Comparison of ENCODE assay signal across 13 cellular contexts in the genomic region with DNA sequence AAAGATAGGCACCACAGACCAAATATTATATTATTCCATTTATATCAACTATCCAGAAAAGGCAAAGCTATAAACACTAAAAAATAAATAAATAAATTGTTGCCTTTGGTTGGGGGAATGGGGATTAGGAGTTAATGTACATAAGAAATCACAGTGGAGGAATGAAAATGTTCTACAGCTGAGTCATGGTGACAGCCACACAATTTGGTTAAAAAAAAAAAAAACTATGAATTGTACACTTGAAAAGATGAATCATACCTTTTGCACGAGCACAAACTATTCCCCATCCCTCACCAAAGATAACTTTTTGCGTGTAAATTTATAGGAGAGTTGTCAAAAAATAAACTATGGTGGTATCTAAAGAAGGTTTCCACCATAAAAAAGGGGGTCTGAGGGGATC.
DNase-seq lines count a peak whose midpoint lies in the region; ATAC-seq and TF ChIP-seq lines count a peak whose summit lies in the region.
"Had no signal": no experiment of that assay in that cellular context is flagged by ENCODE, and none has a peak within 500 bp of the region (broad histone marks: within the 10 kb centered on the region; RNA-seq: fewer than 3 reads in every experiment).

No MANE protein-coding gene starts in this region.

- H3K36me3 Mint-ChIP-seq in stimulated activated effector memory CD8-positive, alpha-beta T cell treated with anti-CD3 and anti-CD28 coated beads, Interleukin-12 subunit alpha, Interleukin-12 subunit beta, amount 100 ng/mL, for 72 hours, result no peaks in the 10 kb centered on the region
- H3K36me3 Mint-ChIP-seq in activated naive CD4-positive, alpha-beta T cell treated with anti-CD3 and anti-CD28 coated beads for 36 hours (ENCODE audit: low read depth), result peaks cover 4% of the 10 kb centered on the region
- peaks cover 0 to 6% of the 10 kb centered on the region in 2 donors for H3K36me3 Mint-ChIP-seq in CD14-positive monocyte

- in situ Hi-C loops in GM23248 (cut with MboI), result no loop called here

- intact Hi-C loops in activated naive CD4-positive, alpha-beta T cell treated with anti-CD3 and anti-CD28 coated beads for 36 hours (cut with micrococcal nuclease), result no loop called here
- intact Hi-C loops in CD14-positive monocyte (cut with micrococcal nuclease), result loop anchor here in 1 of 2 donors (10.0 kb wide), 1 partner anchor 206 kb away; no protein-coding TSS in a partner anchor

- H3K4me2 ChIP-seq in GM23248 (ENCODE audit: unreplicated experiment), result peak overlapping the region; percentile 67

- H3K9ac ChIP-seq in GM23248, result peak overlapping the region; percentile 43

- no peak for TF ChIP-seq CTCF in RWPE1 (conservative IDR thresholded peaks at IDR 0.05; ENCODE audit: low read depth)
- TF ChIP-seq CTCF in CD14-positive monocyte (IDR thresholded peaks at IDR 0.05), result no peak

- no peaks in the 10 kb centered on the region for H3K36me3 ChIP-seq in GM23248 (ENCODE audit: low read depth)
- H3K36me3 ChIP-seq: heart left ventricle had no signal

- H3K4me1 Mint-ChIP-seq in stimulated activated effector memory CD8-positive, alpha-beta T cell treated with anti-CD3 and anti-CD28 coated beads, Interleukin-12 subunit alpha, Interleukin-12 subunit beta, amount 100 ng/mL, for 72 hours, result peaks cover 12% of the 10 kb centered on the region
- H3K4me1 Mint-ChIP-seq in activated naive CD4-positive, alpha-beta T cell treated with anti-CD3 and anti-CD28 coated beads for 36 hours (ENCODE audit: low read depth), result peaks cover 25% of the 10 kb centered on the region
- H3K4me1 Mint-ChIP-seq in CD14-positive monocyte, result peaks cover 31% of the 10 kb centered on the region

- no peaks in the 10 kb centered on the region for H3K9me2 ChIP-seq in GM23248 (ENCODE audit: insufficient read depth)

- H3K4me3 Mint-ChIP-seq in stimulated activated effector memory CD8-positive, alpha-beta T cell treated with anti-CD3 and anti-CD28 coated beads, Interleukin-12 subunit alpha, Interleukin-12 subunit beta, amount 100 ng/mL, for 72 hours, result no peak overlapping the region
- H3K4me3 Mint-ChIP-seq in activated naive CD4-positive, alpha-beta T cell treated with anti-CD3 and anti-CD28 coated beads for 36 hours, result no peak overlapping the region
- no peak overlapping the region for H3K4me3 Mint-ChIP-seq in CD14-positive monocyte
- H3K4me3 Mint-ChIP-seq: stimulated activated memory B cell treated with anti-CD40 and anti-IgM and Interleukin-4, amounts not matched to agents 10 μg/mL and 1 μg/mL and 100 μg/mL, for 72 hours had no signal

- peaks cover 7% of the 10 kb centered on the region for H3K79me2 ChIP-seq in GM23248 (ENCODE audit: insufficient read depth)

- no peak overlapping the region for H2AFZ ChIP-seq in GM23248

- no peaks in the 10 kb centered on the region for H3K9me3 ChIP-seq in GM23248 (ENCODE audit: low read depth)
- H3K9me3 ChIP-seq: heart left ventricle had no signal

- H3K9me3 Mint-ChIP-seq in stimulated activated effector memory CD8-positive, alpha-beta T cell treated with anti-CD3 and anti-CD28 coated beads, Interleukin-12 subunit alpha, Interleukin-12 subunit beta, amount 100 ng/mL, for 72 hours, result no peaks in the 10 kb centered on the region
- H3K9me3 Mint-ChIP-seq in activated naive CD4-positive, alpha-beta T cell treated with anti-CD3 and anti-CD28 coated beads for 36 hours, result no peaks in the 10 kb centered on the region
- H3K9me3 Mint-ChIP-seq in CD14-positive monocyte, result no peaks in the 10 kb centered on the region
- H3K9me3 Mint-ChIP-seq: activated T-helper 2 cell treated with anti-CD3 and anti-CD28 coated beads, Interferon-gamma antibody, Interleukin-2, Interleukin-4, amounts not matched to agents 10 μg/mL and 5 μg/mL and 100 μg/mL, durations not matched to agents 14 hours and 24 hours and 36 hours had no signal

- H3K27me3 Mint-ChIP-seq in activated naive CD4-positive, alpha-beta T cell treated with anti-CD3 and anti-CD28 coated beads for 36 hours (ENCODE audit: low read depth), result no peaks in the 10 kb centered on the region
- H3K27me3 Mint-ChIP-seq in CD14-positive monocyte (ENCODE audit: low read depth in 3 of 3), result no peaks in the 10 kb centered on the region
- H3K27me3 Mint-ChIP-seq: stimulated activated memory B cell treated with anti-CD40 and anti-IgM and Interleukin-4, amounts not matched to agents 10 μg/mL and 1 μg/mL and 100 μg/mL, for 72 hours had no signal

- POLR2A ChIA-PET in RWPE1 (lab: Yijun Ruan, JAX; ENCODE audit: low non-redundant PET), result no interaction called here

- no peak overlapping the region for H3K27ac Mint-ChIP-seq in stimulated activated effector memory CD8-positive, alpha-beta T cell treated with anti-CD3 and anti-CD28 coated beads, Interleukin-12 subunit alpha, Interleukin-12 subunit beta, amount 100 ng/mL, for 72 hours
- H3K27ac Mint-ChIP-seq in activated naive CD4-positive, alpha-beta T cell treated with anti-CD3 and anti-CD28 coated beads for 36 hours, result no peak overlapping the region
- H3K27ac Mint-ChIP-seq in CD14-positive monocyte, result peak overlapping the region in 3 of 7 donors; percentile 6 to 41 (median 8)
- H3K27ac Mint-ChIP-seq: activated T-helper 2 cell treated with anti-CD3 and anti-CD28 coated beads, Interferon-gamma antibody, Interleukin-2, Interleukin-4, amounts not matched to agents 10 μg/mL and 5 μg/mL and 100 μg/mL, durations not matched to agents 14 hours and 24 hours and 36 hours; stimulated activated memory B cell treated with anti-CD40 and anti-IgM and Interleukin-4, amounts not matched to agents 10 μg/mL and 1 μg/mL and 100 μg/mL, for 72 hours had no signal

- H3K4me1 ChIP-seq in GM23248 (ENCODE audit: insufficient read depth), result peaks cover 68% of the 10 kb centered on the region

- CTCF ChIA-PET in RWPE1 (lab: Yijun Ruan, JAX), result interaction anchor here (0.5 to 1.1 kb wide), 2 partner anchors 134 to 293 kb away, joined by 3 to 5 read pairs; no protein-coding TSS in a partner anchor
- CTCF ChIA-PET in activated naive CD4-positive, alpha-beta T cell treated with anti-CD3 and anti-CD28 coated beads for 36 hours (lab: Charles Lee), result interaction anchor here (0.5 kb wide), 1 partner anchor 1842 kb away, joined by 3 read pairs; a partner anchor contains a TSS

- no peaks in the 10 kb centered on the region for H4K20me1 ChIP-seq in GM23248 (ENCODE audit: insufficient read depth)

- H3K4me3 ChIP-seq in GM23248, result peak overlapping the region; percentile 48
- H3K4me3 ChIP-seq: heart left ventricle, lung had no signal

- DNase-seq in GM23248 (peak; percentile 79), RWPE1 (ENCODE audit: low spot score) (peak; percentile 12), fibroblast of gingiva (ENCODE audit: low read depth) (peak; percentile 52), inferior parietal cortex (ENCODE audit: extremely low spot score) (no peak), CD14-positive monocyte (ENCODE audit: low spot score) (no peak)
- DNase-seq in stimulated activated effector memory CD8-positive, alpha-beta T cell treated with anti-CD3 and anti-CD28 coated beads, Interleukin-12 subunit alpha, Interleukin-12 subunit beta, amount 100 ng/mL, for 72 hours (ENCODE audit: low spot score in 2 of 2), result no peak
- DNase-seq in activated naive CD4-positive, alpha-beta T cell treated with anti-CD3 and anti-CD28 coated beads for 36 hours, result no peak
- DNase-seq: cerebellar nuclear complex, heart left ventricle, NCI-H524 treated with DMSO at 0.1 percent for 48 hours had no signal

- peak; percentile 37 for ATAC-seq in stimulated activated effector memory CD8-positive, alpha-beta T cell treated with anti-CD3 and anti-CD28 coated beads, Interleukin-12 subunit alpha, Interleukin-12 subunit beta, amount 100 ng/mL, for 72 hours
- ATAC-seq: stimulated activated memory B cell treated with anti-CD40 and anti-IgM and Interleukin-4, amounts not matched to agents 10 μg/mL and 1 μg/mL and 100 μg/mL, for 72 hours had no signal

- H3K27ac ChIP-seq in GM23248, result peak overlapping the region; percentile 83
- H3K27ac ChIP-seq in RWPE1, result no peak overlapping the region
- H3K27ac ChIP-seq: heart left ventricle had no signal

- H3F3A ChIP-seq in GM23248 (ENCODE audit: insufficient read depth), result peaks cover 58% of the 10 kb centered on the region

- 15 to 22% methylated on average over 2 of the region's 2 CpGs for WGBS in GM23248 (ENCODE audit: low coverage in 1 of 2, low lambda C conversion rate in 2 of 2, missing lambda C conversion rate in 2 of 2), 2 experiments

- no peaks in the 10 kb centered on the region for H3K27me3 ChIP-seq in GM23248 (replicated peaks; ENCODE audit: insufficient read depth)
- H3K27me3 ChIP-seq: heart left ventricle had no signal

Comparison
In these comparisons a context has a peak if more than half of its experiments do, and no peak if none do; other contexts are left out.
1. DNase-seq: peak in GM23248 (single experiment), RWPE1 (single experiment) and fibroblast of gingiva (single experiment); none in stimulated activated effector memory CD8-positive, alpha-beta T cell treated with anti-CD3 and anti-CD28 coated beads, Interleukin-12 subunit alpha, Interleukin-12 subunit beta, amount 100 ng/mL, for 72 hours (0 of 2), activated naive CD4-positive, alpha-beta T cell treated with anti-CD3 and anti-CD28 coated beads for 36 hours (single experiment), inferior parietal cortex (single experiment) and CD14-positive monocyte (single experiment).